ENCODE assay signal across 1 cellular context in the genomic region with DNA sequence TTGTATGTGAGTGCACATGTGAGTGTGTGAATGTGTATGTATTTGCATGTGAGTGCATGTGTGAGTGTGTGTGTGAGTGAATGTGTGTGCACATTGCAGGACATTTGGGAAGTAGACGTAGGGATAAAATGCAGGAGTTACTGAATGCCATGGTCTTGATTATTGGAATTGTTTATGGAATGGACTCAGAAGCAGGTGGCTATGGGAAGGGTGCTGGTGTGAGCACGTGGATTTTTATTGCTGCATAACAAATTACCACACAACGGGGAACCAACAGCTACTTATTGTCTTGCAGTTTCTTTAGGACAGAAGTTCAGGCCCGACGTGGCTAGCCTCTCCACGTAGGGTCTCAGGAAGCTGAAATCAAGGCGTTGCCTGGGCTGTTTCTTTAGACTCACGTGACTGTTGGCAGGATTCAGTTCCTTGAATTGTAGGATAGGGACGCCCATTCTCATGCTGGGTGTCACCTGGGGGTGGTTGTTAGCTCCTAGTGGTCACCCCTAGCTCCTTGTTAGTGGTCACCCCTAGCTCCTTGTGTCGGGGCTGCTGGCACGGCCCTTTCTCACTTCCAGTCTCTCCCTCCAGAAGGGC.
A peak's percentile ranks its signal among the peaks of the same experiment; 100 is the strongest.
TF ChIP-seq lines count a peak whose summit lies in the region.

No MANE protein-coding gene starts in this region.

TF ChIP-seq in K562, 482 proteins besides CTCF, POLR2A, EP300 and RAD21:
- TF ChIP-seq, protein P1, sequence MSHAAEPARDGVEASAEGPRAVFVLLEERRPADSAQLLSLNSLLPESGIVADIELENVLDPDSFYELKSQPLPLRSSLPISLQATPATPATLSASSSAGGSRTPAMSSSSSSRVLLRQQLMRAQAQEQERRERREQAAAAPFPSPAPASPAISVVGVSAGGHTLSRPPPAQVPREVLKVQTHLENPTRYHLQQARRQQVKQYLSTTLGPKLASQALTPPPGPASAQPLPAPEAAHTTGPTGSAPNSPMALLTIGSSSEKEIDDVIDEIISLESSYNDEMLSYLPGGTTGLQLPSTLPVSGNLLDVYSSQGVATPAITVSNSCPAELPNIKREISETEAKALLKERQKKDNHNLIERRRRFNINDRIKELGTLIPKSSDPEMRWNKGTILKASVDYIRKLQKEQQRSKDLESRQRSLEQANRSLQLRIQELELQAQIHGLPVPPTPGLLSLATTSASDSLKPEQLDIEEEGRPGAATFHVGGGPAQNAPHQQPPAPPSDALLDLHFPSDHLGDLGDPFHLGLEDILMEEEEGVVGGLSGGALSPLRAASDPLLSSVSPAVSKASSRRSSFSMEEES (CRISPR knock-in tag; IDR thresholded peaks at IDR 0.05) = peak; percentile 45
- TF ChIP-seq, protein P2, sequence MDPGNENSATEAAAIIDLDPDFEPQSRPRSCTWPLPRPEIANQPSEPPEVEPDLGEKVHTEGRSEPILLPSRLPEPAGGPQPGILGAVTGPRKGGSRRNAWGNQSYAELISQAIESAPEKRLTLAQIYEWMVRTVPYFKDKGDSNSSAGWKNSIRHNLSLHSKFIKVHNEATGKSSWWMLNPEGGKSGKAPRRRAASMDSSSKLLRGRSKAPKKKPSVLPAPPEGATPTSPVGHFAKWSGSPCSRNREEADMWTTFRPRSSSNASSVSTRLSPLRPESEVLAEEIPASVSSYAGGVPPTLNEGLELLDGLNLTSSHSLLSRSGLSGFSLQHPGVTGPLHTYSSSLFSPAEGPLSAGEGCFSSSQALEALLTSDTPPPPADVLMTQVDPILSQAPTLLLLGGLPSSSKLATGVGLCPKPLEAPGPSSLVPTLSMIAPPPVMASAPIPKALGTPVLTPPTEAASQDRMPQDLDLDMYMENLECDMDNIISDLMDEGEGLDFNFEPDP (CRISPR knock-in tag; IDR thresholded peaks at IDR 0.05) = no peak
